ENCODE assay signal across 1 cellular context in the genomic region with DNA sequence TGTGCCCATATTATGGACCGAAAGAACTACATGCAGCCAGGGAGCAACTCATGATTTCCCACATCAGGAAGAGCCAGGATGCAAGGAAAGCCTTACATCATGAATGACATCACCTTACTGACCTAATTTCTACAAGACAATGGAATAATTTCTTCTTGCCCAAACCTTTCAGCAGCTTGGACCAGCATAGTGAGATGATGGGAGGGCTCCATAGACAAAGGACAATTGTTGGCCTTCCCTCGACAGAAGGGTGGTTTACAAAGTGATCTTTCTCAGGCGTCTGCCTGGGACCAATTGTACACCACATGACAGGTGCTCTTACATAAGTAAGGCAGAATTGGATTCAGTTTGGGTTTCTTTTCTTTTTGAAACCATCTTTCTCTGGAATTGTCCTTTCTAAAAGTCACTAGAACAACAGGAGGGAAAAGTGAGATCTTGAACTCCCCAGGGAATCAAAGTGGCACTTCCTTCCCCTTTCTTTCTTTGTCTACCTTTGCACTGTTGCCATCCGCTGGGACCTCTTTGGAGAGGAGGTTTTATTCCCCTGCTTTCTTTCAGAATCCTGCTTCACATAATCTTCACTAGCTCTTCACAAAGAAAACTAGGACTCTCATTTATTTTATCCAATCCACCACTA.
TF ChIP-seq lines count a peak whose summit lies in the region.

No MANE protein-coding gene starts in this region.

TF ChIP-seq in GM23338, 12 proteins besides CTCF, POLR2A, EP300 and RAD21 (continued from another document):
- TF ChIP-seq, protein P1, sequence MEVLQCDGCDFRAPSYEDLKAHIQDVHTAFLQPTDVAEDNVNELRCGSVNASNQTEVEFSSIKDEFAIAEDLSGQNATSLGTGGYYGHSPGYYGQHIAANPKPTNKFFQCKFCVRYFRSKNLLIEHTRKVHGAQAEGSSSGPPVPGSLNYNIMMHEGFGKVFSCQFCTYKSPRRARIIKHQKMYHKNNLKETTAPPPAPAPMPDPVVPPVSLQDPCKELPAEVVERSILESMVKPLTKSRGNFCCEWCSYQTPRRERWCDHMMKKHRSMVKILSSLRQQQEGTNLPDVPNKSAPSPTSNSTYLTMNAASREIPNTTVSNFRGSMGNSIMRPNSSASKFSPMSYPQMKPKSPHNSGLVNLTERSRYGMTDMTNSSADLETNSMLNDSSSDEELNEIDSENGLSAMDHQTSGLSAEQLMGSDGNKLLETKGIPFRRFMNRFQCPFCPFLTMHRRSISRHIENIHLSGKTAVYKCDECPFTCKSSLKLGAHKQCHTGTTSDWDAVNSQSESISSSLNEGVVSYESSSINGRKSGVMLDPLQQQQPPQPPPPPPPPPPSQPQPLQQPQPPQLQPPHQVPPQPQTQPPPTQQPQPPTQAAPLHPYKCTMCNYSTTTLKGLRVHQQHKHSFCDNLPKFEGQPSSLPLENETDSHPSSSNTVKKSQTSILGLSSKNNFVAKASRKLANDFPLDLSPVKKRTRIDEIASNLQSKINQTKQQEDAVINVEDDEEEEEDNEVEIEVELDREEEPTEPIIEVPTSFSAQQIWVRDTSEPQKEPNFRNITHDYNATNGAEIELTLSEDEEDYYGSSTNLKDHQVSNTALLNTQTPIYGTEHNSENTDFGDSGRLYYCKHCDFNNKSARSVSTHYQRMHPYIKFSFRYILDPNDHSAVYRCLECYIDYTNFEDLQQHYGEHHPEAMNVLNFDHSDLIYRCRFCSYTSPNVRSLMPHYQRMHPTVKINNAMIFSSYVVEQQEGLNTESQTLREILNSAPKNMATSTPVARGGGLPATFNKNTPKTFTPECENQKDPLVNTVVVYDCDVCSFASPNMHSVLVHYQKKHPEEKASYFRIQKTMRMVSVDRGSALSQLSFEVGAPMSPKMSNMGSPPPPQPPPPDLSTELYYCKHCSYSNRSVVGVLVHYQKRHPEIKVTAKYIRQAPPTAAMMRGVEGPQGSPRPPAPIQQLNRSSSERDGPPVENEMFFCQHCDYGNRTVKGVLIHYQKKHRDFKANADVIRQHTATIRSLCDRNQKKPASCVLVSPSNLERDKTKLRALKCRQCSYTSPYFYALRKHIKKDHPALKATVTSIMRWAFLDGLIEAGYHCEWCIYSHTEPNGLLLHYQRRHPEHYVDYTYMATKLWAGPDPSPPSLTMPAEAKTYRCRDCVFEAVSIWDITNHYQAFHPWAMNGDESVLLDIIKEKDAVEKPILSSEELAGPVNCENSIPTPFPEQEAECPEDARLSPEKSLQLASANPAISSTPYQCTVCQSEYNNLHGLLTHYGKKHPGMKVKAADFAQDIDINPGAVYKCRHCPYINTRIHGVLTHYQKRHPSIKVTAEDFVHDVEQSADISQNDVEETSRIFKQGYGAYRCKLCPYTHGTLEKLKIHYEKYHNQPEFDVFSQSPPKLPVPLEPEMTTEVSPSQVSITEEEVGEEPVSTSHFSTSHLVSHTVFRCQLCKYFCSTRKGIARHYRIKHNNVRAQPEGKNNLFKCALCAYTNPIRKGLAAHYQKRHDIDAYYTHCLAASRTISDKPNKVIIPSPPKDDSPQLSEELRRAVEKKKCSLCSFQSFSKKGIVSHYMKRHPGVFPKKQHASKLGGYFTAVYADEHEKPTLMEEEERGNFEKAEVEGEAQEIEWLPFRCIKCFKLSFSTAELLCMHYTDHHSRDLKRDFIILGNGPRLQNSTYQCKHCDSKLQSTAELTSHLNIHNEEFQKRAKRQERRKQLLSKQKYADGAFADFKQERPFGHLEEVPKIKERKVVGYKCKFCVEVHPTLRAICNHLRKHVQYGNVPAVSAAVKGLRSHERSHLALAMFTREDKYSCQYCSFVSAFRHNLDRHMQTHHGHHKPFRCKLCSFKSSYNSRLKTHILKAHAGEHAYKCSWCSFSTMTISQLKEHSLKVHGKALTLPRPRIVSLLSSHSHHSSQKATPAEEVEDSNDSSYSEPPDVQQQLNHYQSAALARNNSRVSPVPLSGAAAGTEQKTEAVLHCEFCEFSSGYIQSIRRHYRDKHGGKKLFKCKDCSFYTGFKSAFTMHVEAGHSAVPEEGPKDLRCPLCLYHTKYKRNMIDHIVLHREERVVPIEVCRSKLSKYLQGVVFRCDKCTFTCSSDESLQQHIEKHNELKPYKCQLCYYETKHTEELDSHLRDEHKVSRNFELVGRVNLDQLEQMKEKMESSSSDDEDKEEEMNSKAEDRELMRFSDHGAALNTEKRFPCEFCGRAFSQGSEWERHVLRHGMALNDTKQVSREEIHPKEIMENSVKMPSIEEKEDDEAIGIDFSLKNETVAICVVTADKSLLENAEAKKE (CRISPR knock-in tag; IDR thresholded peaks at IDR 0.05) = no peak
TF ChIP-seq in GM23338: peak in this region for 0.
